ENCODE assay signal across 7 cellular contexts in genomic region chr2:241572915-241573651, GRCh38. TPM values are rescaled to one million over a fixed set of nuclear protein-coding genes. Genes with fewer than 3 reads are reported as not detected.
DNase-seq lines count a peak whose midpoint lies in the region; ATAC-seq and TF ChIP-seq lines count a peak whose summit lies in the region.
"Not testable (repeated sequence)": the region's sequence is repeated elsewhere in the genome, so short reads cannot be mapped to it uniquely, and the experiment has no call there.
"Had no signal": no experiment of that assay in that cellular context is flagged by ENCODE, and none has a peak within 500 bp of the region (broad histone marks: within the 10 kb centered on the region; RNA-seq: fewer than 3 reads in every experiment).

No MANE protein-coding gene starts in this region.

- not testable (repeated sequence) for H3K18ac ChIP-seq in IMR-90 (ENCODE audit: low read depth, low read length)

- H3K4ac ChIP-seq in IMR-90 (ENCODE audit: low read depth, low read length) = not testable (repeated sequence)

- not testable (repeated sequence) for TF ChIP-seq RAD21 in IMR-90 (IDR thresholded peaks at IDR 0.05; ENCODE audit: low read length)

- WGBS in IMR-90 (ENCODE audit: extremely low coverage in 2 of 2, insufficient read length in 1 of 2), 2 experiments = 90% methylated on average over 2 of the region's 20 CpGs; no CpG with 5 or more reads in 1 of the 2 experiments
- WGBS in spleen, 5 donors = 92 to 98% (median 96%) methylated on average over 7 to 20 of the region's 20 CpGs

- not testable (repeated sequence) for ATAC-seq in IMR-90 (ENCODE audit: low read depth); RWPE2 (ENCODE audit: low read depth)
- ATAC-seq in omental fat pad (ENCODE audit: low FRiP score) = peak; percentile 19

- H3K27me3 Mint-ChIP-seq in chondrocyte (ENCODE audit: low read depth) = not testable (repeated sequence)

- not testable (repeated sequence) for H3K4me1 Mint-ChIP-seq in chondrocyte (ENCODE audit: low read depth)

- not testable (repeated sequence) for H2BK15ac ChIP-seq in IMR-90 (ENCODE audit: low read depth, low read length)

- not testable (repeated sequence) for H3K4me1 ChIP-seq in IMR-90 (ENCODE audit: control insufficient read depth, insufficient read depth, low read length); RWPE2 (ENCODE audit: insufficient read depth, poor library complexity, severe bottlenecking); spleen

- dilution Hi-C loops in IMR-90 (cut with HindIII; ENCODE audit: low sequenced_read_pairs, unreplicated experiment) = not testable (repeated sequence)

- not testable (repeated sequence) for H3K56ac ChIP-seq in IMR-90 (ENCODE audit: extremely low read depth, insufficient read depth, low read length)

- CTCF ChIA-PET in IMR-90 (lab: Yijun Ruan, JAX) = not testable (repeated sequence)

- H2BK5ac ChIP-seq in IMR-90 (ENCODE audit: low read depth, low read length, poor library complexity, severe bottlenecking) = not testable (repeated sequence)

- TF ChIP-seq POLR2A in IMR-90 (IDR thresholded peaks at IDR 0.05; ENCODE audit: low read depth, low read length); erythroblast (IDR thresholded peaks at IDR 0.05; ENCODE audit: low read length); spleen (IDR thresholded peaks at IDR 0.05): not testable (repeated sequence)

- not testable (repeated sequence) for DNase-seq in IMR-90; omental fat pad (ENCODE audit: low spot score)
- peak; percentile 35 for DNase-seq in RWPE2 (ENCODE audit: low spot score)
- DNase-seq in chondrocyte (ENCODE audit: low spot score) = peak; percentile 53
- DNase-seq in erythroblast (lab: John Stamatoyannopoulos, UW) = peak; percentile 19 to 46
- peak; percentile 27 for DNase-seq in spleen

- not testable (repeated sequence) for H4K91ac ChIP-seq in IMR-90 (ENCODE audit: insufficient read depth, low read depth, low read length)

- not testable (repeated sequence) for TF ChIP-seq CTCF in IMR-90 (conservative IDR thresholded peaks at IDR 0.05; ENCODE audit: low read depth, low read length); RWPE2 (IDR thresholded peaks at IDR 0.05; ENCODE audit: poor library complexity, severe bottlenecking); chondrocyte (IDR thresholded peaks at IDR 0.05); omental fat pad (IDR thresholded peaks at IDR 0.05); spleen (IDR thresholded peaks at IDR 0.05 in 8 of 11, conservative IDR thresholded peaks at IDR 0.05 in 3 of 11)

- peaks cover 25% of the 10 kb centered on the region for H4K20me1 ChIP-seq in IMR-90 (ENCODE audit: insufficient read depth, low read length)

- H3K4me3 ChIP-seq in IMR-90 (ENCODE audit: insufficient read depth, low read depth, low read length); RWPE2 (ENCODE audit: severe bottlenecking); spleen: not testable (repeated sequence)

- peaks cover 0 to 10% of the 10 kb centered on the region in 2 experiments; a peak in 1 of 4 replicates for H3K79me1 ChIP-seq in IMR-90 (ENCODE audit: low read depth in 1 of 2, low read length in 2 of 2)

- not testable (repeated sequence) for H3K4me3 Mint-ChIP-seq in chondrocyte (ENCODE audit: unreplicated experiment)

- H2AK5ac ChIP-seq in IMR-90 (ENCODE audit: low read depth, low read length) = not testable (repeated sequence)

- not testable (repeated sequence) for H3K4me2 ChIP-seq in IMR-90 (ENCODE audit: low read depth, low read length)

- H4K8ac ChIP-seq in IMR-90 (ENCODE audit: low read depth in 2 of 2, low read length in 2 of 2) = not testable (repeated sequence)

- not testable (repeated sequence) for H3K9me1 ChIP-seq in IMR-90 (ENCODE audit: insufficient read depth, low read length)

- not testable (repeated sequence) for H3K27me3 ChIP-seq in IMR-90 (ENCODE audit: control insufficient read depth, insufficient read depth, low read length); RWPE2 (ENCODE audit: insufficient read depth, poor library complexity, severe bottlenecking); spleen (replicated peaks in 1 of 7)

- in situ Hi-C loops in IMR-90 (cut with MboI; ENCODE audit: low sequenced_read_pairs) = not testable (repeated sequence)

- POLR2A ChIA-PET in IMR-90 (lab: Charles Lee; ENCODE audit: unreplicated experiment) = not testable (repeated sequence)

- H2BK20ac ChIP-seq in IMR-90 (ENCODE audit: low read depth, low read length) = not testable (repeated sequence)

- H3K36me3 Mint-ChIP-seq in chondrocyte (ENCODE audit: low read depth) = not testable (repeated sequence)

- not testable (repeated sequence) for H2BK120ac ChIP-seq in IMR-90 (ENCODE audit: low read depth, low read length)

- H3K9me3 Mint-ChIP-seq in chondrocyte (ENCODE audit: low read depth) = not testable (repeated sequence)

- H3K27ac Mint-ChIP-seq in chondrocyte (ENCODE audit: unreplicated experiment) = not testable (repeated sequence)

- intact Hi-C loops in IMR-90 (cut with micrococcal nuclease); spleen (cut with DNase I; ENCODE audit: low total_unique reads): not testable (repeated sequence)

- not testable (repeated sequence) for H2AFZ ChIP-seq in IMR-90 (replicated peaks; ENCODE audit: low read length, poor library complexity)

- H3K23ac ChIP-seq in IMR-90 (ENCODE audit: low read depth, low read length) = not testable (repeated sequence)

- not testable (repeated sequence) for H3K9me3 ChIP-seq in IMR-90 (ENCODE audit: control insufficient read depth, insufficient read depth, low read length); RWPE2 (ENCODE audit: severe bottlenecking); spleen

- H3K27ac ChIP-seq in IMR-90 (ENCODE audit: insufficient read depth, low read length); RWPE2 (ENCODE audit: poor library complexity, severe bottlenecking); spleen: not testable (repeated sequence)

- H3K14ac ChIP-seq in IMR-90 (replicated peaks; ENCODE audit: low read depth, low read length) = not testable (repeated sequence)

- peaks cover 27% of the 10 kb centered on the region for H3K36me3 ChIP-seq in IMR-90 (ENCODE audit: control insufficient read depth, insufficient read depth, low read length)
- H3K36me3 ChIP-seq in RWPE2 (ENCODE audit: low read depth) = not testable (repeated sequence)
- H3K36me3 ChIP-seq in spleen = peaks cover 0 to 44% (median 5%) of the 10 kb centered on the region in 6 donors

- H4K5ac ChIP-seq in IMR-90 (ENCODE audit: low read depth, low read length) = not testable (repeated sequence)

- not testable (repeated sequence) for BruUV-seq in IMR-90 (replicated peaks; lab: Mats Ljungman, UMichigan)

- not testable (repeated sequence) for H3K9ac ChIP-seq in IMR-90 (ENCODE audit: low read depth, low read length)

- peak overlapping the region; percentile 3 for H2AK9ac ChIP-seq in IMR-90 (replicated peaks; ENCODE audit: low read depth, low read length, poor library complexity)

RNA-seq across cellular contexts. Expression of gene BOK, which starts 14.5 kb away (rescaled TPM):
- total RNA-seq in IMR-90 (2012; rRNA removed) = 13.3 and 15.8 TPM in 2 replicates
- 34.4 and 37.4 TPM in 2 replicates for polyA plus RNA-seq in IMR-90 (2012; rRNA removed)
- 28.7 and 58.2 TPM in 2 replicates for polyA plus RNA-seq in IMR-90 (2012; cell fraction: cytosol; rRNA removed)
- 40.1 and 75.2 TPM in 2 replicates for polyA plus RNA-seq in IMR-90 (2012; cell fraction: nucleus; rRNA removed; ENCODE audit: low replicate concordance)
- 28.5 to 46.8 TPM (median 44.6 TPM) in 3 replicates for total RNA-seq in chondrocyte
- total RNA-seq in omental fat pad = 100 to 1,000 TPM in 1 of 4 donors, 10 to 100 TPM in 3; 79.6 to 179 (median 88.2) TPM
- total RNA-seq in spleen = 10 to 100 TPM in 4 of 7 donors, 1 to 10 TPM in 3; 6.5 to 19.4 (median 13.0) TPM
- polyA plus RNA-seq in spleen = 1 to 10 TPM; 3.0 to 7.2 (median 4.5) TPM
- total RNA-seq: CD4-positive, alpha-beta memory T cell had no signal
- polyA plus RNA-seq: CD4-positive, alpha-beta memory T cell had no signal
